In the genomic region with DNA sequence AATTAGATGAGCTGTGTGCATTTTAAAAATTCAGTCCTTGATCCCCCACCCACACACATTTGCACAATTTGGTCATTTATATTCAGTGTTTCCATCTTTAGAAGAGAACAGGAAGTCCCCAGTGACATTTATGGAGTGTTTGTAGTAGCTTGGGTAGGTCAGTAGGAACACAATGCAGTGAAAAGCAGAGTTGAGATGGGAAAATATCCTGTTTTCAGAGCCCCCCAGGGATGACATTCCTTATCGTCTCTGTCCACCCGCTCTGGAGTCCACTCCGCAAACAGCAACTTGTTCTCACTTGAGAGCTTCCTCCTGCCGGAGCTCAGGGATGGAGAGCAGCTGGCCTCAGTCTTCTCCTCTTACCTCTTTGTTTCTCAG, we compare ENCODE assay signal across 1 cellular context.
TF ChIP-seq lines count a peak whose summit lies in the region.

No MANE protein-coding gene starts in this region.

TF ChIP-seq in SK-N-SH, 30 proteins besides CTCF, POLR2A, EP300 and RAD21 (continued from another document):
- TF ChIP-seq, protein P1, sequence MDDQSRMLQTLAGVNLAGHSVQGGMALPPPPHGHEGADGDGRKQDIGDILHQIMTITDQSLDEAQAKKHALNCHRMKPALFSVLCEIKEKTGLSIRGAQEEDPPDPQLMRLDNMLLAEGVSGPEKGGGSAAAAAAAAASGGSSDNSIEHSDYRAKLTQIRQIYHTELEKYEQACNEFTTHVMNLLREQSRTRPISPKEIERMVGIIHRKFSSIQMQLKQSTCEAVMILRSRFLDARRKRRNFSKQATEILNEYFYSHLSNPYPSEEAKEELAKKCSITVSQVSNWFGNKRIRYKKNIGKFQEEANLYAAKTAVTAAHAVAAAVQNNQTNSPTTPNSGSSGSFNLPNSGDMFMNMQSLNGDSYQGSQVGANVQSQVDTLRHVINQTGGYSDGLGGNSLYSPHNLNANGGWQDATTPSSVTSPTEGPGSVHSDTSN (IDR thresholded peaks at IDR 0.05) = no peak
- TF ChIP-seq RCOR1 (IDR thresholded peaks at IDR 0.05; ENCODE audit: low read length) = no peak
- TF ChIP-seq, protein P2, sequence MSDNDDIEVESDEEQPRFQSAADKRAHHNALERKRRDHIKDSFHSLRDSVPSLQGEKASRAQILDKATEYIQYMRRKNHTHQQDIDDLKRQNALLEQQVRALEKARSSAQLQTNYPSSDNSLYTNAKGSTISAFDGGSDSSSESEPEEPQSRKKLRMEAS (IDR thresholded peaks at IDR 0.05; ENCODE audit: low read depth) = no peak
- TF ChIP-seq SMC3 (IDR thresholded peaks at IDR 0.05; ENCODE audit: low read depth, low read length) = no peak
- no peak for TF ChIP-seq GATA2 (CRISPR knock-in tag; IDR thresholded peaks at IDR 0.05)
- TF ChIP-seq NRF1 (IDR thresholded peaks at IDR 0.05; ENCODE audit: low read depth, low read length) = no peak
- TF ChIP-seq CHD2 (IDR thresholded peaks at IDR 0.05; ENCODE audit: low read length, partially characterized antibody) = no peak
- no peak for TF ChIP-seq MXI1 (IDR thresholded peaks at IDR 0.05; ENCODE audit: low read depth, low read length)
- TF ChIP-seq TEAD4 (IDR thresholded peaks at IDR 0.05; ENCODE audit: borderline replicate concordance, insufficient read depth) = no peak
- no peak for TF ChIP-seq MEF2A (IDR thresholded peaks at IDR 0.05; ENCODE audit: borderline replicate concordance, low read depth)
- no peak for TF ChIP-seq FOSL2 (IDR thresholded peaks at IDR 0.05; ENCODE audit: borderline replicate concordance, low read depth)
- no peak for TF ChIP-seq RFX5 (IDR thresholded peaks at IDR 0.05; ENCODE audit: low read length)
- TF ChIP-seq, protein P3, sequence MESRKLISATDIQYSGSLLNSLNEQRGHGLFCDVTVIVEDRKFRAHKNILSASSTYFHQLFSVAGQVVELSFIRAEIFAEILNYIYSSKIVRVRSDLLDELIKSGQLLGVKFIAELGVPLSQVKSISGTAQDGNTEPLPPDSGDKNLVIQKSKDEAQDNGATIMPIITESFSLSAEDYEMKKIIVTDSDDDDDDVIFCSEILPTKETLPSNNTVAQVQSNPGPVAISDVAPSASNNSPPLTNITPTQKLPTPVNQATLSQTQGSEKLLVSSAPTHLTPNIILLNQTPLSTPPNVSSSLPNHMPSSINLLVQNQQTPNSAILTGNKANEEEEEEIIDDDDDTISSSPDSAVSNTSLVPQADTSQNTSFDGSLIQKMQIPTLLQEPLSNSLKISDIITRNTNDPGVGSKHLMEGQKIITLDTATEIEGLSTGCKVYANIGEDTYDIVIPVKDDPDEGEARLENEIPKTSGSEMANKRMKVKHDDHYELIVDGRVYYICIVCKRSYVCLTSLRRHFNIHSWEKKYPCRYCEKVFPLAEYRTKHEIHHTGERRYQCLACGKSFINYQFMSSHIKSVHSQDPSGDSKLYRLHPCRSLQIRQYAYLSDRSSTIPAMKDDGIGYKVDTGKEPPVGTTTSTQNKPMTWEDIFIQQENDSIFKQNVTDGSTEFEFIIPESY (IDR thresholded peaks at IDR 0.05; ENCODE audit: borderline replicate concordance, low read depth) = no peak
- TF ChIP-seq RXRA (IDR thresholded peaks at IDR 0.05; ENCODE audit: borderline replicate concordance, low read depth) = no peak
TF ChIP-seq in SK-N-SH: peak in this region for 0.
